9 cellular contexts compared by ENCODE assay signal in the genomic region with DNA sequence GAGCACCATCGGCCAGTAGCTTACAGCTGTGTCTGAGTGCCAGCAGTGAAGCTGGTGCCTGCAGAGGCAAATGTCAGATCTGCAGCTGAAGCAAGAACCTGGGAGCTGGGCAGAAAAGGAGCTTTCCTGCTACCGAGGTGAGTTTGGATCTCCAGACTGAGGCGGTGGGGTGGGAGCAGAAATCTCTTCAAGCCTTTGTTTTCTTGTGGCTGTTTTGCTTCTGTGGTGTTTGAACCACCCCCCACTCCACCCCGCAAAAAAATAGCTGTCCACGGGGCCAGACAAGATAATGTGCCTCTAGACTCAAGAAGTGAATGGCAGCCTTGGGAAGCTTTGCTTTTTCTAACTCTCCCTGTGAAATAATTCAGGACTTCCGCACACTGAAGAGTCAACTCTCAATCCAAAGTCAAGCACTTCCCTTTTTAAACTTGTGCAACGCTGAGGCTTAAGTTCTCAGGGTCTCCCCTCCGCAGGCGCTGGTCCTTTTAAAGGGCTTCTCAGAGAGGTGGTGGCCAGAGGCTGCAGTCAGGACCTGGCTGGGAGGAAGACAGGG.
DNase-seq lines count a peak whose midpoint lies in the region; ATAC-seq and TF ChIP-seq lines count a peak whose summit lies in the region.
"Had no signal": no experiment of that assay in that cellular context is flagged by ENCODE, and none has a peak within 500 bp of the region (broad histone marks: within the 10 kb centered on the region; RNA-seq: fewer than 3 reads in every experiment).

No MANE protein-coding gene starts in this region.

- H3K4me1 Mint-ChIP-seq in stimulated activated naive B cell treated with anti-CD40 and anti-IgM and Interleukin-4, amounts not matched to agents 10 μg/mL and 1 μg/mL and 100 μg/mL, for 72 hours = peaks cover 6 to 10% of the 10 kb centered on the region in 2 donors

- DNase-seq in DMS53 (lab: John Stamatoyannopoulos, UW) (peak; percentile 42), DMS53 treated with DMSO at 0.1 percent for 48 hours (lab: John Stamatoyannopoulos, UW; ENCODE audit: unreplicated experiment) (no peak), SK-N-MC (ENCODE audit: low read depth, low spot score) (no peak), left ventricle myocardium inferior (no peak), epidermal melanocyte (ENCODE audit: insufficient read length, low spot score) (no peak), HUDEP-2 (lab: John Stamatoyannopoulos, UW; ENCODE audit: unreplicated experiment in 76 of 76) (no peak)
- no peak for DNase-seq in stimulated activated naive B cell treated with anti-CD40 and anti-IgM and Interleukin-4, amounts not matched to agents 10 μg/mL and 1 μg/mL and 100 μg/mL, for 72 hours

- no peak overlapping the region for H3K9ac ChIP-seq in SK-N-MC (ENCODE audit: insufficient read length)

- H3K36me3 Mint-ChIP-seq in stimulated activated naive B cell treated with anti-CD40 and anti-IgM and Interleukin-4, amounts not matched to agents 10 μg/mL and 1 μg/mL and 100 μg/mL, for 72 hours = no peaks in the 10 kb centered on the region

- H3K4me1 ChIP-seq in left ventricle myocardium inferior = peaks cover 13% of the 10 kb centered on the region

- peak overlapping the region; percentile 76 to 84 for H3K4me3 Mint-ChIP-seq in stimulated activated naive B cell treated with anti-CD40 and anti-IgM and Interleukin-4, amounts not matched to agents 10 μg/mL and 1 μg/mL and 100 μg/mL, for 72 hours

- peak; percentile 30 to 45 for ATAC-seq in stimulated activated naive B cell treated with anti-CD40 and anti-IgM and Interleukin-4, amounts not matched to agents 10 μg/mL and 1 μg/mL and 100 μg/mL, for 72 hours (replicated peaks)
- ATAC-seq in HG02885 (IDR thresholded peaks at IDR 0.05; ENCODE audit: poor library complexity, unreplicated experiment) = no peak

- intact Hi-C loops in left ventricle myocardium inferior (cut with micrococcal nuclease) = no loop called here

- H3K27ac Mint-ChIP-seq in stimulated activated naive B cell treated with anti-CD40 and anti-IgM and Interleukin-4, amounts not matched to agents 10 μg/mL and 1 μg/mL and 100 μg/mL, for 72 hours = no peak overlapping the region

- peaks cover 49 to 64% of the 10 kb centered on the region in 2 donors for H3K27me3 Mint-ChIP-seq in stimulated activated naive B cell treated with anti-CD40 and anti-IgM and Interleukin-4, amounts not matched to agents 10 μg/mL and 1 μg/mL and 100 μg/mL, for 72 hours

- TF ChIP-seq CTCF in left ventricle myocardium inferior (IDR thresholded peaks at IDR 0.05; ENCODE audit: borderline replicate concordance) = no peak

- H3K9me3 Mint-ChIP-seq in stimulated activated naive B cell treated with anti-CD40 and anti-IgM and Interleukin-4, amounts not matched to agents 10 μg/mL and 1 μg/mL and 100 μg/mL, for 72 hours = peaks cover 3 to 4% of the 10 kb centered on the region in 2 donors

- no peak overlapping the region for H3K27ac ChIP-seq in SK-N-MC
- H3K27ac ChIP-seq in left ventricle myocardium inferior (replicated peaks) = no peak overlapping the region
- H3K27ac ChIP-seq: 22Rv1 had no signal

- peaks cover 77% of the 10 kb centered on the region for H3K27me3 ChIP-seq in left ventricle myocardium inferior (ENCODE audit: low read depth)

- H3K4me3 ChIP-seq in SK-N-MC (peak overlapping the region; percentile 76), left ventricle myocardium inferior (peak overlapping the region; percentile 61)

- H3K9me3 ChIP-seq in SK-N-MC (ENCODE audit: low read depth, low read length) (no peaks in the 10 kb centered on the region), left ventricle myocardium inferior (replicated peaks) (no peaks in the 10 kb centered on the region)

- H3K36me3 ChIP-seq in SK-N-MC (ENCODE audit: insufficient read depth, low read length) (no peaks in the 10 kb centered on the region), left ventricle myocardium inferior (no peaks in the 10 kb centered on the region)
